29 cellular contexts compared by ENCODE assay signal in genomic region chr3:66466606-66467270, GRCh38. TPM values are rescaled to one million over a fixed set of nuclear protein-coding genes. Genes with fewer than 3 reads are reported as not detected.
DNase-seq lines count a peak whose midpoint lies in the region; ATAC-seq, FAIRE-seq and TF ChIP-seq lines count a peak whose summit lies in the region.
"Had no signal": no experiment of that assay in that cellular context is flagged by ENCODE, and none has a peak within 500 bp of the region (broad histone marks: within the 10 kb centered on the region; RNA-seq: fewer than 3 reads in every experiment).

No MANE protein-coding gene starts in this region.

- no peak for FAIRE-seq in astrocyte (lab: Jason Lieb, UNC)
- FAIRE-seq: colon, frontal cortex, H1 had no signal

- H3K4ac ChIP-seq in neuronal stem cell (ENCODE audit: low read length): no peak overlapping the region

- no peak overlapping the region for H2AFZ ChIP-seq in astrocyte (ENCODE audit: low read depth, low read length)
- no peak overlapping the region for H2AFZ ChIP-seq in neuronal stem cell (ENCODE audit: low read length)
- H2AFZ ChIP-seq: hepatocyte had no signal

- no peak overlapping the region for H2BK12ac ChIP-seq in neuronal stem cell (ENCODE audit: low read length)

- no peak overlapping the region for H3K23ac ChIP-seq in neuronal stem cell (ENCODE audit: low read depth, low read length, poor library complexity)

- H3K4me3 Mint-ChIP-seq in astrocyte (ENCODE audit: unreplicated experiment): no peak overlapping the region
- H3K4me3 Mint-ChIP-seq in activated CD8-positive, alpha-beta T cell treated with anti-CD3 and anti-CD28 coated beads for 36 hours: no peak overlapping the region
- H3K4me3 Mint-ChIP-seq: CD8-positive, alpha-beta memory T cell; endodermal cell; naive thymus-derived CD4-positive, alpha-beta T cell had no signal

- peaks cover 0 to 27% (median 8%) of the 10 kb centered on the region in 11 experiments; a peak in 12 of 22 replicates for H3K36me3 ChIP-seq in BLaER1 treated with 17β-estradiol and CSF1 and Interleukin-3, amounts not matched to agents 10 nM and 100 nM
- H3K36me3 ChIP-seq in astrocyte (ENCODE audit: insufficient read depth, low read length) (no peaks in the 10 kb centered on the region), neuronal stem cell (replicated peaks in 1 of 2; ENCODE audit: control insufficient read depth in 2 of 2, insufficient read depth in 2 of 2, low read length in 2 of 2) (peaks cover 8 to 46% of the 10 kb centered on the region in 2 donors)
- H3K36me3 ChIP-seq: brain microvascular endothelial cell, esophagus squamous epithelium, upper lobe of right lung, WERI-Rb-1 had no signal

- no peak overlapping the region for H2BK120ac ChIP-seq in neuronal stem cell (ENCODE audit: low read depth, low read length)

- TF ChIP-seq CTCF in astrocyte (IDR thresholded peaks at IDR 0.05; ENCODE audit: insufficient read depth, low read depth, low read length): no peak
- no peak for TF ChIP-seq CTCF in activated CD8-positive, alpha-beta T cell treated with anti-CD3 and anti-CD28 coated beads for 36 hours (IDR thresholded peaks at IDR 0.05)

- H4K20me1 ChIP-seq in BLaER1 treated with 17β-estradiol and CSF1 and Interleukin-3, amounts not matched to agents 10 nM and 100 nM: peaks cover 0 to 40% (median 0%) of the 10 kb centered on the region in 11 experiments; a peak in 4 of 22 replicates
- peaks cover 6% of the 10 kb centered on the region for H4K20me1 ChIP-seq in astrocyte (ENCODE audit: insufficient read depth, low read length)

- POLR2A ChIA-PET in activated CD8-positive, alpha-beta T cell treated with anti-CD3 and anti-CD28 coated beads for 36 hours (lab: Charles Lee): interaction anchor here (1.3 kb wide), 1 partner anchor 21 kb away, joined by 6 read pairs; no protein-coding TSS in a partner anchor

- peaks cover 55% of the 10 kb centered on the region for H3K79me2 ChIP-seq in astrocyte (ENCODE audit: insufficient read depth, low read length)

- H3K4me1 ChIP-seq in BLaER1 treated with 17β-estradiol and CSF1 and Interleukin-3, amounts not matched to agents 10 nM and 100 nM: peaks cover 65 to 100% (median 100%) of the 10 kb centered on the region in 10 experiments
- H3K4me1 ChIP-seq in astrocyte (ENCODE audit: insufficient read depth, low read length): peaks cover 45% of the 10 kb centered on the region
- peaks cover 0 to 33% of the 10 kb centered on the region in 2 donors for H3K4me1 ChIP-seq in neuronal stem cell (ENCODE audit: control insufficient read depth in 2 of 2, insufficient read depth in 1 of 2, low read depth in 1 of 2, low read length in 2 of 2)

- H2AK5ac ChIP-seq in neuronal stem cell (ENCODE audit: low read depth, low read length): no peak overlapping the region

- H2BK15ac ChIP-seq in neuronal stem cell (ENCODE audit: low read length): no peak overlapping the region

- H3K4me1 Mint-ChIP-seq in astrocyte (ENCODE audit: low read depth, unreplicated experiment): peaks cover 67% of the 10 kb centered on the region
- peaks cover 48% of the 10 kb centered on the region for H3K4me1 Mint-ChIP-seq in activated CD8-positive, alpha-beta T cell treated with anti-CD3 and anti-CD28 coated beads for 36 hours (ENCODE audit: low read depth)

- no peak overlapping the region for H3K18ac ChIP-seq in neuronal stem cell (ENCODE audit: low read length)

- CTCF ChIA-PET in activated CD8-positive, alpha-beta T cell treated with anti-CD3 and anti-CD28 coated beads for 36 hours (lab: Charles Lee): interaction anchor here (1.8 kb wide), 1 partner anchor 36 kb away, joined by 5 read pairs; no protein-coding TSS in a partner anchor

- peaks cover 3% of the 10 kb centered on the region for H3K79me1 ChIP-seq in neuronal stem cell (ENCODE audit: low read depth, low read length)

- peak overlapping the region; percentile 5 for H3K27ac Mint-ChIP-seq in astrocyte (ENCODE audit: unreplicated experiment)
- H3K27ac Mint-ChIP-seq in activated CD8-positive, alpha-beta T cell treated with anti-CD3 and anti-CD28 coated beads for 36 hours: no peak overlapping the region
- H3K27ac Mint-ChIP-seq: endodermal cell had no signal

- DNase-seq in NCI-H1092 treated with DMSO at 0.1 percent for 48 hours (lab: John Stamatoyannopoulos, UW) (peak; percentile 10), NCI-H1092 (lab: John Stamatoyannopoulos, UW) (no peak), astrocyte (ENCODE audit: low read depth) (no peak), neuronal stem cell (ENCODE audit: low spot score) (no peak), medulla oblongata (ENCODE audit: extremely low spot score) (no peak), GF-D8 (lab: John Stamatoyannopoulos, UW) (no peak)
- DNase-seq in activated CD8-positive, alpha-beta T cell treated with anti-CD3 and anti-CD28 coated beads for 36 hours: no peak
- DNase-seq: 8988T; activated CD4-positive, alpha-beta T cell treated with anti-CD3 and anti-CD28 coated beads, Interleukin-2, amount 50 U/mL, for 1 hour; activated gamma-delta T cell; brain microvascular endothelial cell; CD8-positive, alpha-beta memory T cell; DMS153; endodermal cell; esophagus squamous epithelium; naive thymus-derived CD4-positive, alpha-beta T cell; NCI-H1694; NCI-H748 treated with DMSO at 0.1 percent for 48 hours; SK-N-SH; substantia nigra; upper lobe of right lung; WERI-Rb-1 had no signal

- H4K91ac ChIP-seq in neuronal stem cell (ENCODE audit: low read depth, low read length, poor library complexity): no peak overlapping the region

- H3K27me3 Mint-ChIP-seq in astrocyte (ENCODE audit: low read depth, unreplicated experiment): no peaks in the 10 kb centered on the region
- peaks cover 2% of the 10 kb centered on the region for H3K27me3 Mint-ChIP-seq in activated CD8-positive, alpha-beta T cell treated with anti-CD3 and anti-CD28 coated beads for 36 hours
- H3K27me3 Mint-ChIP-seq: CD8-positive, alpha-beta memory T cell; naive thymus-derived CD4-positive, alpha-beta T cell had no signal

- ATAC-seq in activated CD8-positive, alpha-beta T cell treated with anti-CD3 and anti-CD28 coated beads for 36 hours: no peak
- ATAC-seq: left lobe of liver; naive thymus-derived CD4-positive, alpha-beta T cell; upper lobe of right lung had no signal

- peak overlapping the region in 9 of 11 experiments; percentile 45 to 87 (median 71); a peak in 12 of 22 replicates for H3K27ac ChIP-seq in BLaER1 treated with 17β-estradiol and CSF1 and Interleukin-3, amounts not matched to agents 10 nM and 100 nM
- H3K27ac ChIP-seq in astrocyte (ENCODE audit: low read depth, low read length): no peak overlapping the region
- peak overlapping the region; percentile 60 for H3K27ac ChIP-seq in neuronal stem cell (replicated peaks; ENCODE audit: low read length)
- H3K27ac ChIP-seq: brain microvascular endothelial cell, esophagus squamous epithelium, hepatocyte, KMS-11, upper lobe of right lung, WERI-Rb-1 had no signal

- H4K8ac ChIP-seq in neuronal stem cell (ENCODE audit: low read depth, low read length): no peak overlapping the region

- no peaks in the 10 kb centered on the region for H3K9me3 Mint-ChIP-seq in astrocyte (ENCODE audit: unreplicated experiment)
- H3K9me3 Mint-ChIP-seq in activated CD8-positive, alpha-beta T cell treated with anti-CD3 and anti-CD28 coated beads for 36 hours: no peaks in the 10 kb centered on the region
- H3K9me3 Mint-ChIP-seq: CD8-positive, alpha-beta memory T cell; endodermal cell had no signal

- no peak overlapping the region; a peak in 1 of 20 replicates for H3K4me3 ChIP-seq in BLaER1 treated with 17β-estradiol and CSF1 and Interleukin-3, amounts not matched to agents 10 nM and 100 nM
- H3K4me3 ChIP-seq in astrocyte (ENCODE audit: insufficient read depth, low read depth, low read length): no peak overlapping the region
- H3K4me3 ChIP-seq in neuronal stem cell (ENCODE audit: low read length in 2 of 2): no peak overlapping the region
- H3K4me3 ChIP-seq: esophagus squamous epithelium, hepatocyte, upper lobe of right lung had no signal

- intact Hi-C loops in activated CD8-positive, alpha-beta T cell treated with anti-CD3 and anti-CD28 coated beads for 36 hours (cut with micrococcal nuclease): loop anchor here (5.0 kb wide), 1 partner anchor 36 kb away; the partner anchor contains the start of gene LRIG1

- H3K36me3 Mint-ChIP-seq in astrocyte (ENCODE audit: low read depth, unreplicated experiment): peaks cover 5% of the 10 kb centered on the region
- peaks cover 13% of the 10 kb centered on the region for H3K36me3 Mint-ChIP-seq in activated CD8-positive, alpha-beta T cell treated with anti-CD3 and anti-CD28 coated beads for 36 hours (ENCODE audit: low read depth)

- peak overlapping the region in 7 of 11 experiments; percentile 7 to 66 (median 33); a peak in 10 of 22 replicates for H3K9ac ChIP-seq in BLaER1 treated with 17β-estradiol and CSF1 and Interleukin-3, amounts not matched to agents 10 nM and 100 nM
- H3K9ac ChIP-seq in astrocyte (ENCODE audit: low read length): no peak overlapping the region
- H3K9ac ChIP-seq in neuronal stem cell (ENCODE audit: low read depth, low read length, poor library complexity): no peak overlapping the region
- H3K9ac ChIP-seq: KMS-11, SK-N-SH had no signal

- H3K14ac ChIP-seq in neuronal stem cell (ENCODE audit: low read length): no peak overlapping the region

- H2BK5ac ChIP-seq in neuronal stem cell (ENCODE audit: low read length): no peak overlapping the region

- H3K9me3 ChIP-seq in BLaER1 treated with 17β-estradiol and CSF1 and Interleukin-3, amounts not matched to agents 10 nM and 100 nM (replicated peaks in 1 of 11): no peaks in the 10 kb centered on the region; a peak in 2 of 22 replicates
- H3K9me3 ChIP-seq in astrocyte (ENCODE audit: insufficient read depth, low read depth, low read length) (no peaks in the 10 kb centered on the region), neuronal stem cell (replicated peaks in 1 of 2; ENCODE audit: control insufficient read depth in 2 of 2, insufficient read depth in 1 of 2, low read depth in 1 of 2, low read length in 2 of 2) (peaks cover 2 to 7% of the 10 kb centered on the region in 2 donors)
- H3K9me3 ChIP-seq: esophagus squamous epithelium, SK-N-SH, upper lobe of right lung had no signal

- WGBS in neuronal stem cell (ENCODE audit: extremely low coverage in 2 of 2, insufficient read length in 2 of 2, insufficient replicate concordance in 1 of 2), 2 donors: no CpG with 5 or more reads among the region's 11 CpGs

- H3K4me2 ChIP-seq in BLaER1 treated with 17β-estradiol and CSF1 and Interleukin-3, amounts not matched to agents 10 nM and 100 nM: peak overlapping the region; percentile 67 to 96 (median 85)
- H3K4me2 ChIP-seq in astrocyte (ENCODE audit: low read length) (no peak overlapping the region), neuronal stem cell (ENCODE audit: insufficient read depth, low read length, poor library complexity, severe bottlenecking) (no peak overlapping the region)
- H3K4me2 ChIP-seq: hepatocyte, KMS-11, SK-N-SH had no signal

- H3K27me3 ChIP-seq in BLaER1 treated with 17β-estradiol and CSF1 and Interleukin-3, amounts not matched to agents 10 nM and 100 nM: peaks cover 0 to 4% (median 0%) of the 10 kb centered on the region in 11 experiments; a peak in 1 of 22 replicates
- H3K27me3 ChIP-seq in astrocyte (ENCODE audit: insufficient read depth, low read length) (no peaks in the 10 kb centered on the region), neuronal stem cell (ENCODE audit: control insufficient read depth in 3 of 3, insufficient read depth in 3 of 3, low read depth in 1 of 3, low read length in 3 of 3) (no peaks in the 10 kb centered on the region)
- H3K27me3 ChIP-seq: brain microvascular endothelial cell, esophagus squamous epithelium, hepatocyte, upper lobe of right lung had no signal

RNA-seq across cellular contexts. Expression of gene LRIG1, which starts 34.1 kb away (rescaled TPM):
- total RNA-seq in astrocyte: 39.7 and 45.3 TPM in 2 replicates
- polyA plus RNA-seq in neuronal stem cell (2013, experiment 1 of 2): 183 TPM
- 174 TPM for polyA plus RNA-seq in neuronal stem cell (2013, experiment 2 of 2)
- total RNA-seq in activated CD8-positive, alpha-beta T cell treated with anti-CD3 and anti-CD28 coated beads for 36 hours: 10 to 100 TPM; 12.7 to 13.0 TPM

Comparison
In these comparisons a context has a peak if more than half of its experiments do, and no peak if none do; other contexts are left out.
1. H3K4me2 ChIP-seq: peak in BLaER1 treated with 17β-estradiol and CSF1 and Interleukin-3, amounts not matched to agents 10 nM and 100 nM (11 of 11); none in astrocyte (single experiment) and neuronal stem cell (single experiment).
2. H3K9ac ChIP-seq: peak in BLaER1 treated with 17β-estradiol and CSF1 and Interleukin-3, amounts not matched to agents 10 nM and 100 nM (7 of 11); none in astrocyte (single experiment) and neuronal stem cell (single experiment).